In the genomic region with DNA sequence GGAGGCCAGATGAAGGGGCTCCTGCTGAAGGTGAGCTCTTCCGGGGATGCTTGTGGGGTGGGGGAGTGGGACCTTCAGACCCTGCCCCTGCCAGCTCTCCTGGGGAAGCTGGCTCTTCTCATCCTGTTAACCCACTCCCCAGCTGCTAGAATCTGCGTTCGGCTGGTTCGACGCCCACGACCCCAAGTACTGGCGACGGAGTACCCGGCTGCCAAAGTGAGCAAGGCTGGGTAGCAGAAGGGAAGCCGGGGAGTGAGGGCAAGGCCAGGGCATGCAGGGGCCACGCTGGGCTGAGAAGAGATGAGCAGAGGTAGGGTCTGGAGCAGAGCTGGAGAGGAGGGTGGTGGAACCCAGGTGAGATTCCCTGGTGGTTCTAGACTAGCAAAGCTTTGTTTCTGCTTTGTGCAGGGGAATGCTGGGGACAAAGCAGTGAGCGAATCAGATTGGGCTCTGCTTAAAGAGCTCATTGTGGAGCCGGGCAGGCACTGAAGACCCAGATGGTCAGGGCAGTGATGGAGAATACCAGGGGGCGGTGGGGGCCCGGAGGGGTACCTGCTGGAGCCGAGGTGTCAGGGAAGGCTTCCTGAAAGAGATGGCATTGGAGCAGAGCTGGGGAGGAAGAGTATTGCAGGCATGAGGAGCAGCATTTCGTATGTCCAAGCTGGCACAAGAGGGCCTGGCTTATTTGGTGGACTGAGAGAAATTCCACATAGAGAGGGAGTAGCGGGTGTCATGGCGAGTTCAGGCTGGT, we compare ENCODE assay signal across 24 cellular contexts. TPM values are rescaled to one million over a fixed set of nuclear protein-coding genes. Genes with fewer than 3 reads are reported as not detected.
A peak's percentile ranks its signal among the peaks of the same experiment; 100 is the strongest.
DNase-seq lines count a peak whose midpoint lies in the region; ATAC-seq, FAIRE-seq and TF ChIP-seq lines count a peak whose summit lies in the region.
"Had no signal": no experiment of that assay in that cellular context is flagged by ENCODE, and none has a peak within 500 bp of the region (broad histone marks: within the 10 kb centered on the region; RNA-seq: fewer than 3 reads in every experiment).

No MANE protein-coding gene starts in this region.

- H3K9me3 Mint-ChIP-seq in MCF 10A (ENCODE audit: unreplicated experiment) = no peaks in the 10 kb centered on the region
- H3K9me3 Mint-ChIP-seq: CD4-positive, CD25-positive, alpha-beta regulatory T cell; GM23338 had no signal

- ATAC-seq in GM12878 (no peak), GM19324 (IDR thresholded peaks at IDR 0.05; ENCODE audit: low FRiP score, unreplicated experiment) (no peak), omental fat pad (ENCODE audit: low FRiP score) (no peak)
- ATAC-seq: GM23338 had no signal

- no peak for TF ChIP-seq CTCF in MCF 10A (IDR thresholded peaks at IDR 0.05; ENCODE audit: unreplicated experiment)
- TF ChIP-seq CTCF in mammary epithelial cell (conservative IDR thresholded peaks at IDR 0.05 in 1 of 2, IDR thresholded peaks at IDR 0.05 in 1 of 2; ENCODE audit: extremely low read depth in 1 of 2, insufficient read depth in 1 of 2, low read depth in 1 of 2, low read length in 2 of 2) = no peak
- no peak for TF ChIP-seq CTCF in GM12878 (IDR thresholded peaks at IDR 0.05 in 2 of 3, conservative IDR thresholded peaks at IDR 0.05 in 1 of 3; ENCODE audit: control insufficient read depth in 2 of 3, extremely low read depth in 1 of 3, insufficient read depth in 1 of 3, low read depth in 3 of 3, low read length in 3 of 3)
- TF ChIP-seq CTCF in omental fat pad (IDR thresholded peaks at IDR 0.05) = no peak

- no peak for DNase-seq in MCF 10A (ENCODE audit: unreplicated experiment)
- DNase-seq in mammary epithelial cell = no peak
- no peak for DNase-seq in GM12878 (ENCODE audit: low read depth, low spot score)
- DNase-seq in omental fat pad (ENCODE audit: low spot score) = no peak
- DNase-seq in anterior cingulate cortex (lab: John Stamatoyannopoulos, UW) = no peak
- DNase-seq: CD4-positive, CD25-positive, alpha-beta regulatory T cell; DMS153; DND-41; KG1; MM.1S; NCI-H2029; NCI-H446 treated with DMSO at 0.1 percent for 48 hours; NCI-H526 treated with DMSO at 0.1 percent for 48 hours; PC-9; RPMI8226; SHP77 had no signal

- no peak for FAIRE-seq in GM12878 (lab: Jason Lieb, UNC)
- FAIRE-seq: A204.1, GM18507 had no signal

- H3K36me3 ChIP-seq in mammary epithelial cell (ENCODE audit: insufficient read depth, low read length) (peaks cover 31% of the 10 kb centered on the region), GM12878 (ENCODE audit: control insufficient read depth in 2 of 2, insufficient read depth in 2 of 2, low read length in 1 of 2) (peaks cover 33 to 53% of the 10 kb centered on the region in 2 experiments)

- 90% methylated on average over 12 of the region's 19 CpGs for WGBS in mammary epithelial cell (ENCODE audit: low coverage, missing lambda C conversion rate)
- WGBS in GM12878 (ENCODE audit: insufficient coverage, insufficient replicate concordance, low lambda C conversion rate, missing lambda C conversion rate) = 98% methylated on average over 19 of the region's 19 CpGs

- no peak overlapping the region for H3K4me2 ChIP-seq in mammary epithelial cell (ENCODE audit: insufficient read depth, low read depth, low read length)
- no peak overlapping the region for H3K4me2 ChIP-seq in GM12878 (ENCODE audit: control insufficient read depth, insufficient read depth)
- H3K4me2 ChIP-seq: BLaER1, GM23338, PC-9 had no signal

- peak overlapping the region; percentile 4 for H3K27ac Mint-ChIP-seq in MCF 10A (ENCODE audit: low read depth, unreplicated experiment)
- H3K27ac Mint-ChIP-seq: GM23338 had no signal

- SMC1A ChIA-PET in GM12878 (lab: Charles Lee; ENCODE audit: uncharacterized antibody, unreplicated experiment) = no interaction called here

- no peak overlapping the region for H2AFZ ChIP-seq in mammary epithelial cell (ENCODE audit: low read depth, low read length)
- H2AFZ ChIP-seq in GM12878 (ENCODE audit: control insufficient read depth, low read depth, low read length) = no peak overlapping the region
- H2AFZ ChIP-seq: GM23338, PC-9 had no signal

- H3K79me2 ChIP-seq in mammary epithelial cell (ENCODE audit: insufficient read depth, low read length) (no peaks in the 10 kb centered on the region), GM12878 (ENCODE audit: control insufficient read depth, insufficient read depth, low read length) (no peaks in the 10 kb centered on the region)

- no peak overlapping the region for H3K27ac ChIP-seq in mammary epithelial cell (ENCODE audit: insufficient read depth, low read depth, low read length)
- no peak overlapping the region for H3K27ac ChIP-seq in GM12878 (ENCODE audit: control insufficient read depth, insufficient read depth)
- peak overlapping the region; percentile 46 for H3K27ac ChIP-seq in layer of hippocampus (ENCODE audit: low read depth, low read length)
- H3K27ac ChIP-seq in temporal lobe (ENCODE audit: low read depth, low read length) = peak overlapping the region; percentile 46
- H3K27ac ChIP-seq: BLaER1, PC-9 had no signal

- H3K9me3 ChIP-seq in mammary epithelial cell (replicated peaks; ENCODE audit: insufficient read depth, low read length) (no peaks in the 10 kb centered on the region), GM12878 (replicated peaks; ENCODE audit: control insufficient read depth, insufficient read depth, low read length) (no peaks in the 10 kb centered on the region)
- H3K9me3 ChIP-seq: BLaER1, HAP-1 had no signal

- CTCF ChIA-PET in MCF 10A (lab: Yijun Ruan, JAX) = interaction anchor here (0.5 to 0.7 kb wide), 3 partner anchors 179 to 286 kb away, joined by 3 read pairs; no protein-coding TSS in a partner anchor
- CTCF ChIA-PET in mammary epithelial cell (lab: Charles Lee; ENCODE audit: low non-redundant PET) = no interaction called here
- CTCF ChIA-PET in GM12878 (lab: Yijun Ruan, JAX) = interaction anchor here (1.5 kb wide), 1 partner anchor 12 kb away, joined by 3 read pairs; no protein-coding TSS in a partner anchor

- TF ChIP-seq EP300 in GM12878 (IDR thresholded peaks at IDR 0.05; ENCODE audit: borderline replicate concordance in 1 of 2, control insufficient read depth in 1 of 2, low read depth in 2 of 2, low read length in 2 of 2) = no peak

- BruUV-seq in MCF 10A (replicated peaks; lab: Mats Ljungman, UMichigan) = no TSS peak
- no TSS peak for BruUV-seq in mammary epithelial cell (replicated peaks; lab: Mats Ljungman, UMichigan)
- no TSS peak for BruUV-seq in GM12878 (replicated peaks; lab: Mats Ljungman, UMichigan)

- RAD21 ChIA-PET in GM12878 (lab: Charles Lee; ENCODE audit: unreplicated experiment) = no interaction called here

- H3K27me3 Mint-ChIP-seq in MCF 10A (ENCODE audit: insufficient read depth, unreplicated experiment) = no peaks in the 10 kb centered on the region
- H3K27me3 Mint-ChIP-seq: CD4-positive, CD25-positive, alpha-beta regulatory T cell had no signal

- dilution Hi-C loops in mammary epithelial cell (cut with HindIII; ENCODE audit: low sequenced_read_pairs) = no loop called here

- H3K36me3 Mint-ChIP-seq in MCF 10A (ENCODE audit: insufficient read depth, unreplicated experiment) = peaks cover 78% of the 10 kb centered on the region

- no peak for TF ChIP-seq RAD21 in GM12878 (IDR thresholded peaks at IDR 0.05; ENCODE audit: insufficient read depth, low read depth, low read length)

- H3K4me3 ChIP-seq in mammary epithelial cell (replicated peaks in 1 of 3; ENCODE audit: insufficient read depth in 1 of 3, low read depth in 2 of 3, low read length in 3 of 3) (no peak overlapping the region), GM12878 (no peak overlapping the region)
- H3K4me3 ChIP-seq: BLaER1, GM23338, HAP-1, PC-9 had no signal

- TF ChIP-seq POLR2A in GM12878 (IDR thresholded peaks at IDR 0.05; ENCODE audit: low read depth, low read length) = peak; percentile 22; the same call in 1 of the 2 replicates

- in situ Hi-C loops in mammary epithelial cell (cut with MboI; ENCODE audit: low sequenced_read_pairs in 2 of 2) = no loop called here
- in situ Hi-C loops in GM12878 (cut with MboI) = no loop called here

- H3K4me1 ChIP-seq in mammary epithelial cell (ENCODE audit: insufficient read depth, low read length) (no peaks in the 10 kb centered on the region), GM12878 (ENCODE audit: control insufficient read depth, insufficient read depth, low read length) (no peaks in the 10 kb centered on the region)
- H3K4me1 ChIP-seq: BLaER1, HAP-1 had no signal

- H3K4me1 Mint-ChIP-seq in MCF 10A (ENCODE audit: insufficient read depth, unreplicated experiment) = no peaks in the 10 kb centered on the region
- H3K4me1 Mint-ChIP-seq: GM23338 had no signal

- no peak overlapping the region for H3K4me3 Mint-ChIP-seq in MCF 10A (ENCODE audit: unreplicated experiment)
- H3K4me3 Mint-ChIP-seq: GM23338 had no signal

- intact Hi-C loops in MCF 10A (cut with micrococcal nuclease) = no loop called here
- intact Hi-C loops in mammary epithelial cell (cut with micrococcal nuclease) = no loop called here
- intact Hi-C loops in GM12878 (cut with micrococcal nuclease; ENCODE audit: unreplicated experiment) = no loop called here

- H3K27me3 ChIP-seq in mammary epithelial cell (ENCODE audit: insufficient read depth, low read length) = no peaks in the 10 kb centered on the region
- H3K27me3 ChIP-seq in GM12878 (replicated peaks in 1 of 2; ENCODE audit: control insufficient read depth in 2 of 2, insufficient read depth in 2 of 2, low read length in 1 of 2) = no peaks in the 10 kb centered on the region
- no peaks in the 10 kb centered on the region for H3K27me3 ChIP-seq in layer of hippocampus (ENCODE audit: control insufficient read depth, insufficient read depth, low read length)
- H3K27me3 ChIP-seq: BLaER1 had no signal

- H4K20me1 ChIP-seq in mammary epithelial cell (ENCODE audit: insufficient read depth, low read length) (no peaks in the 10 kb centered on the region), GM12878 (ENCODE audit: control insufficient read depth, insufficient read depth) (no peaks in the 10 kb centered on the region; the same call in 1 of the 2 replicates)

- POLR2A ChIA-PET in MCF 10A (lab: Yijun Ruan, JAX) (interaction anchor here (1.1 to 1.2 kb wide), 2 partner anchors 12 to 17 kb away, joined by 4 to 5 read pairs; partner anchors contain the start of genes PSENEN and U2AF1L4), GM12878 (lab: Charles Lee) (interaction anchor here (0.9 to 1.0 kb wide), 2 partner anchors 10 to 12 kb away, joined by 3 to 4 read pairs; no protein-coding TSS in a partner anchor)

- no peak overlapping the region for H3K9ac ChIP-seq in mammary epithelial cell (ENCODE audit: insufficient read depth, low read length)
- H3K9ac ChIP-seq in GM12878 (ENCODE audit: control insufficient read depth, insufficient read depth, low read length) = no peak overlapping the region
- H3K9ac ChIP-seq: BLaER1 had no signal

RNA-seq across cellular contexts. Expression of gene KMT2B, which starts 10.3 kb away (rescaled TPM):
- total RNA-seq in MCF 10A (2022) = 36.0 TPM in 2 replicates
- 10 to 100 TPM; 32.0 to 34.9 TPM for total RNA-seq in mammary epithelial cell
- polyA plus RNA-seq in mammary epithelial cell = 14.2 TPM
- 29.0 TPM for polyA minus RNA-seq in mammary epithelial cell
- total RNA-seq in GM12878 (2013; cell fraction: nucleolus; rRNA removed) = 27.0 and 31.3 TPM in 2 replicates
- total RNA-seq in GM12878 (2014; rRNA removed) = 5.3 and 7.8 TPM in 2 replicates
- total RNA-seq in GM12878 (2014; rRNA removed; fragmentation: Illumina TruSeq; extraction: Trizol) = 3.8 and 3.9 TPM in 2 replicates
- 35.3 and 35.6 TPM in 2 replicates for total RNA-seq in GM12878 (2021)
- polyA plus RNA-seq in GM12878 (2011; ENCODE audit: low read depth) = 15.0 TPM
- 6.8 and 14.9 TPM in 2 replicates for polyA plus RNA-seq in GM12878 (2011; rRNA removed)
- polyA plus RNA-seq in GM12878 (2011; cell fraction: cytosol; rRNA removed) = 19.6 and 23.0 TPM in 2 replicates
- polyA plus RNA-seq in GM12878 (2011; cell fraction: nucleus; rRNA removed) = 112 and 185 TPM in 2 replicates
- polyA plus RNA-seq in GM12878 (2012) = 29.0 and 37.1 TPM in 2 replicates
- polyA plus RNA-seq in GM12878 (2014; fragmentation: Illumina TruSeq; extraction: Trizol) = 7.6 and 14.7 TPM in 2 replicates
- under 1 TPM; 0.71 to 0.91 TPM for polyA plus RNA-seq in GM12878 (2014; fragmentation: Nextera tagmentation; extraction: Ambion mirVana)
- 21.9 and 23.0 TPM in 2 replicates for polyA plus RNA-seq in GM12878 (2014; rRNA removed)
- 1 to 10 TPM; 4.0 to 4.1 TPM for polyA plus RNA-seq in GM12878 (2016; fragmentation: Nextera tagmentation; extraction: Ambion mirVana)
- polyA minus RNA-seq in GM12878 (2011; rRNA and poly(A)+ RNA removed) = 8.0 and 8.4 TPM in 2 replicates
- polyA minus RNA-seq in GM12878 (2011; cell fraction: cytosol; rRNA and poly(A)+ RNA removed) = 6.1 and 10.9 TPM in 2 replicates
- 10.0 and 17.1 TPM in 2 replicates for polyA minus RNA-seq in GM12878 (2011; cell fraction: nucleus; rRNA and poly(A)+ RNA removed)
- total RNA-seq in temporal lobe = 11.6 TPM
- total RNA-seq in omental fat pad = 10 to 100 TPM; 11.5 to 28.7 (median 19.8) TPM

RNA-seq across cellular contexts. Expression of gene IGFLR1, which starts 14.1 kb away (rescaled TPM):
- total RNA-seq in MCF 10A (2022) (3.6 and 4.2 TPM in 2 replicates), mammary epithelial cell (1 to 10 TPM in 1 of 2 donors, not detected in 1; 1.4 TPM), GM12878 (2014; rRNA removed) (27.2 and 28.7 TPM in 2 replicates), GM12878 (2014; rRNA removed; fragmentation: Illumina TruSeq; extraction: Trizol) (8.3 and 9.1 TPM in 2 replicates), GM12878 (2021) (35.3 and 41.7 TPM in 2 replicates), temporal lobe (0.49 TPM), omental fat pad (10 to 100 TPM in 2 of 4 donors, 1 to 10 TPM in 2; 5.8 to 14.8 (median 10.1) TPM)
- polyA plus RNA-seq in mammary epithelial cell (1.9 TPM), GM12878 (2011; rRNA removed) (10.1 and 22.4 TPM in 2 replicates), GM12878 (2014; fragmentation: Illumina TruSeq; extraction: Trizol) (5.9 and 8.7 TPM in 2 replicates), GM12878 (2014; fragmentation: Nextera tagmentation; extraction: Ambion mirVana) (10 to 100 TPM in 1 of 2 experiments, 1 to 10 TPM in 1; 2.5 to 11.9 TPM), GM12878 (2014; rRNA removed) (39.9 and 47.9 TPM in 2 replicates), GM12878 (2016; fragmentation: Nextera tagmentation; extraction: Ambion mirVana) (10 to 100 TPM; 36.4 to 36.8 TPM)
- polyA minus RNA-seq in mammary epithelial cell = not detected
- 16.2 and 19.9 TPM in 2 replicates for total RNA-seq in GM12878 (2013; cell fraction: nucleolus; rRNA removed)
- polyA plus RNA-seq in GM12878 (2011; ENCODE audit: low read depth) = 11.1 TPM
- polyA plus RNA-seq in GM12878 (2011; cell fraction: cytosol; rRNA removed) = 46.7 and 55.5 TPM in 2 replicates
- 75.6 and 89.2 TPM in 2 replicates for polyA plus RNA-seq in GM12878 (2011; cell fraction: nucleus; rRNA removed)
- 30.0 and 41.7 TPM in 2 replicates for polyA plus RNA-seq in GM12878 (2012)
- polyA minus RNA-seq in GM12878 (2011; rRNA and poly(A)+ RNA removed) = 7.2 and 17.9 TPM in 2 replicates
- 9.4 and 12.4 TPM in 2 replicates for polyA minus RNA-seq in GM12878 (2011; cell fraction: cytosol; rRNA and poly(A)+ RNA removed)
- polyA minus RNA-seq in GM12878 (2011; cell fraction: nucleus; rRNA and poly(A)+ RNA removed) = 11.1 and 12.0 TPM in 2 replicates

RNA-seq across cellular contexts. Expression of gene U2AF1L4, which starts 17.1 kb away (rescaled TPM):
- total RNA-seq in MCF 10A (2022) (32.0 and 37.5 TPM in 2 replicates), mammary epithelial cell (10 to 100 TPM in 1 of 2 donors, 1 to 10 TPM in 1; 4.8 to 23.9 TPM), GM12878 (2014; rRNA removed) (9.4 and 14.0 TPM in 2 replicates), GM12878 (2014; rRNA removed; fragmentation: Illumina TruSeq; extraction: Trizol) (7.9 and 9.3 TPM in 2 replicates), GM12878 (2021) (13.0 and 16.4 TPM in 2 replicates), temporal lobe (3.4 TPM), omental fat pad (10 to 100 TPM; 18.4 to 23.8 (median 22.9) TPM)
- polyA plus RNA-seq in mammary epithelial cell (9.9 TPM), GM12878 (2011; rRNA removed) (11.8 and 16.2 TPM in 2 replicates), GM12878 (2014; fragmentation: Illumina TruSeq; extraction: Trizol) (9.6 and 13.4 TPM in 2 replicates), GM12878 (2014; fragmentation: Nextera tagmentation; extraction: Ambion mirVana) (10 to 100 TPM in 1 of 2 experiments, 1 to 10 TPM in 1; 9.6 to 13.7 TPM), GM12878 (2014; rRNA removed) (21.6 and 22.1 TPM in 2 replicates), GM12878 (2016; fragmentation: Nextera tagmentation; extraction: Ambion mirVana) (10 to 100 TPM; 17.1 to 17.4 TPM)
- 9.6 TPM for polyA minus RNA-seq in mammary epithelial cell
- 13.8 and 17.3 TPM in 2 replicates for total RNA-seq in GM12878 (2013; cell fraction: nucleolus; rRNA removed)
- polyA plus RNA-seq in GM12878 (2011; ENCODE audit: low read depth) = 14.2 TPM
- 20.8 and 27.3 TPM in 2 replicates for polyA plus RNA-seq in GM12878 (2011; cell fraction: cytosol; rRNA removed)
- 93.8 and 102 TPM in 2 replicates for polyA plus RNA-seq in GM12878 (2011; cell fraction: nucleus; rRNA removed)
- polyA plus RNA-seq in GM12878 (2012) = 18.6 and 26.0 TPM in 2 replicates
- 12.8 and 16.6 TPM in 2 replicates for polyA minus RNA-seq in GM12878 (2011; rRNA and poly(A)+ RNA removed)
- polyA minus RNA-seq in GM12878 (2011; cell fraction: cytosol; rRNA and poly(A)+ RNA removed) = 8.8 and 10.0 TPM in 2 replicates
- 14.4 and 23.5 TPM in 2 replicates for polyA minus RNA-seq in GM12878 (2011; cell fraction: nucleus; rRNA and poly(A)+ RNA removed)

RNA-seq across cellular contexts. Expression of gene PSENEN, which starts 17.3 kb away (rescaled TPM):
- total RNA-seq in MCF 10A (2022) (65.0 and 86.9 TPM in 2 replicates), mammary epithelial cell (10 to 100 TPM in 1 of 2 donors, 1 to 10 TPM in 1; 8.7 to 55.4 TPM), GM12878 (2014; rRNA removed) (37.8 and 39.4 TPM in 2 replicates), GM12878 (2014; rRNA removed; fragmentation: Illumina TruSeq; extraction: Trizol) (34.3 and 34.7 TPM in 2 replicates), GM12878 (2021) (35.6 and 42.9 TPM in 2 replicates), temporal lobe (9.8 TPM), omental fat pad (10 to 100 TPM; 28.1 to 58.6 (median 37.9) TPM)
- polyA plus RNA-seq in mammary epithelial cell (33.7 TPM), GM12878 (2011; rRNA removed) (10.5 and 14.4 TPM in 2 replicates), GM12878 (2014; fragmentation: Illumina TruSeq; extraction: Trizol) (29.9 and 35.1 TPM in 2 replicates), GM12878 (2014; fragmentation: Nextera tagmentation; extraction: Ambion mirVana) (100 to 1,000 TPM; 143 to 178 TPM), GM12878 (2014; rRNA removed) (32.3 and 44.0 TPM in 2 replicates), GM12878 (2016; fragmentation: Nextera tagmentation; extraction: Ambion mirVana) (10 to 100 TPM; 62.6 to 66.7 TPM)
- polyA minus RNA-seq in mammary epithelial cell = 40.9 TPM
- 2.8 and 4.2 TPM in 2 replicates for total RNA-seq in GM12878 (2013; cell fraction: nucleolus; rRNA removed)
- polyA plus RNA-seq in GM12878 (2011; ENCODE audit: low read depth) = 6.0 TPM
- polyA plus RNA-seq in GM12878 (2011; cell fraction: cytosol; rRNA removed) = 23.6 and 28.8 TPM in 2 replicates
- 14.0 and 17.6 TPM in 2 replicates for polyA plus RNA-seq in GM12878 (2011; cell fraction: nucleus; rRNA removed)
- polyA plus RNA-seq in GM12878 (2012) = 35.0 and 36.0 TPM in 2 replicates
- 9.1 and 21.3 TPM in 2 replicates for polyA minus RNA-seq in GM12878 (2011; rRNA and poly(A)+ RNA removed)
- 4.5 and 4.8 TPM in 2 replicates for polyA minus RNA-seq in GM12878 (2011; cell fraction: cytosol; rRNA and poly(A)+ RNA removed)
- 3.5 and 3.9 TPM in 2 replicates for polyA minus RNA-seq in GM12878 (2011; cell fraction: nucleus; rRNA and poly(A)+ RNA removed)

RNA-seq across cellular contexts. Expression of gene LIN37, which starts 20.2 kb away (rescaled TPM):
- total RNA-seq in MCF 10A (2022) (19.6 and 24.6 TPM in 2 replicates), mammary epithelial cell (10 to 100 TPM; 13.6 to 14.5 TPM), GM12878 (2014; rRNA removed) (6.0 and 6.9 TPM in 2 replicates), GM12878 (2014; rRNA removed; fragmentation: Illumina TruSeq; extraction: Trizol) (7.4 and 10.9 TPM in 2 replicates), GM12878 (2021) (6.8 and 7.4 TPM in 2 replicates), temporal lobe (5.7 TPM), omental fat pad (10 to 100 TPM; 11.3 to 18.3 (median 15.6) TPM)
- polyA plus RNA-seq in mammary epithelial cell (12.9 TPM), GM12878 (2011; rRNA removed) (4.0 and 5.1 TPM in 2 replicates), GM12878 (2014; fragmentation: Illumina TruSeq; extraction: Trizol) (2.8 and 8.2 TPM in 2 replicates), GM12878 (2014; fragmentation: Nextera tagmentation; extraction: Ambion mirVana) (1 to 10 TPM in 1 of 2 experiments, under 1 TPM in 1; 0.69 to 3.3 TPM), GM12878 (2014; rRNA removed) (7.7 and 11.2 TPM in 2 replicates), GM12878 (2016; fragmentation: Nextera tagmentation; extraction: Ambion mirVana) (10 to 100 TPM; 10.1 to 11.9 TPM)
- polyA minus RNA-seq in mammary epithelial cell = 89.1 TPM
- 7.8 and 11.3 TPM in 2 replicates for total RNA-seq in GM12878 (2013; cell fraction: nucleolus; rRNA removed)
- polyA plus RNA-seq in GM12878 (2011; ENCODE audit: low read depth) = 4.2 TPM
- 8.5 and 11.6 TPM in 2 replicates for polyA plus RNA-seq in GM12878 (2011; cell fraction: cytosol; rRNA removed)
- polyA plus RNA-seq in GM12878 (2011; cell fraction: nucleus; rRNA removed) = 25.4 and 28.5 TPM in 2 replicates
- 11.8 and 13.9 TPM in 2 replicates for polyA plus RNA-seq in GM12878 (2012)
- 6.6 and 7.2 TPM in 2 replicates for polyA minus RNA-seq in GM12878 (2011; rRNA and poly(A)+ RNA removed)
- polyA minus RNA-seq in GM12878 (2011; cell fraction: cytosol; rRNA and poly(A)+ RNA removed) = 10.7 and 14.1 TPM in 2 replicates
- polyA minus RNA-seq in GM12878 (2011; cell fraction: nucleus; rRNA and poly(A)+ RNA removed) = 7.6 and 9.2 TPM in 2 replicates

Comparison
In these comparisons a context has a peak if more than half of its experiments do, and no peak if none do; other contexts are left out.
1. H3K27ac ChIP-seq: peak in layer of hippocampus (single experiment) and temporal lobe (single experiment); none in mammary epithelial cell (single experiment) and GM12878 (single experiment).